Comparison of ENCODE assay signal across 17 cellular contexts in the genomic region with DNA sequence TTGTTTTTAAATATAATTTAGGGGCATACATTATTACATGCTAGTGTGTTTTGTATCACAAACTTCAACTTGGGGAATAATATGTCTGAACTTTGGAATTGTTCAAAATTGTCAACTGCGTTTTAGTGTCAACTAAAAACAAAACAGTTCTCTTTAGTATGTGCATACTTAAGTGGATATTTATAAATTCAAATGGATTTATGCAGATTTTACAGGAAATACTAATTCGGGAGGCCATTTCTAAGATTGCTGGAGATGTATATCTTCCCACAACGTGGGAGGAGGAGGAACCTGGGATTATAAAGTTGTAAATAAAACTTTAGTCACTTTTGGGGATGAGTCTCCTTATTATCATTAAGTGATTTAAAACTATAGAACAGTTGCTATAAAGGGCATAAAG. TPM values are rescaled to one million over a fixed set of nuclear protein-coding genes. Genes with fewer than 3 reads are reported as not detected.
DNase-seq lines count a peak whose midpoint lies in the region; ATAC-seq and TF ChIP-seq lines count a peak whose summit lies in the region.
"Had no signal": no experiment of that assay in that cellular context is flagged by ENCODE, and none has a peak within 500 bp of the region (broad histone marks: within the 10 kb centered on the region; RNA-seq: fewer than 3 reads in every experiment).

No MANE protein-coding gene starts in this region.

- H3K9me1 ChIP-seq in IMR-90 (ENCODE audit: insufficient read depth, low read length) = no peaks in the 10 kb centered on the region

- H3K9me3 ChIP-seq in IMR-90 (ENCODE audit: control insufficient read depth, insufficient read depth, low read length) (no peaks in the 10 kb centered on the region), colonic mucosa (no peaks in the 10 kb centered on the region), spleen (no peaks in the 10 kb centered on the region)

- no peak overlapping the region for H3K4ac ChIP-seq in IMR-90 (ENCODE audit: low read depth, low read length)

- H3K36me3 Mint-ChIP-seq in mesothelial cell of epicardium = no peaks in the 10 kb centered on the region

- intact Hi-C loops in IMR-90 (cut with micrococcal nuclease) = no loop called here
- intact Hi-C loops in colonic mucosa (cut with DNase I) = loop anchor here (10.0 kb wide), 1 partner anchor 54 kb away; no protein-coding TSS in a partner anchor
- intact Hi-C loops in spleen (cut with DNase I; ENCODE audit: low total_unique reads) = no loop called here

- H3K4me3 Mint-ChIP-seq in mesothelial cell of epicardium = peak overlapping the region; percentile 95

- dilution Hi-C loops in IMR-90 (cut with HindIII; ENCODE audit: low sequenced_read_pairs, unreplicated experiment) = no loop called here

- peak overlapping the region; percentile 51 for H3K4me2 ChIP-seq in IMR-90 (ENCODE audit: low read depth, low read length)

- H4K8ac ChIP-seq in IMR-90 (ENCODE audit: low read depth in 2 of 2, low read length in 2 of 2) = no peak overlapping the region

- no peaks in the 10 kb centered on the region for H4K20me1 ChIP-seq in IMR-90 (ENCODE audit: insufficient read depth, low read length)

- H3K36me3 ChIP-seq in IMR-90 (ENCODE audit: control insufficient read depth, insufficient read depth, low read length) (no peaks in the 10 kb centered on the region), colonic mucosa (no peaks in the 10 kb centered on the region), spleen (no peaks in the 10 kb centered on the region)

- no peak overlapping the region for H3K18ac ChIP-seq in IMR-90 (ENCODE audit: low read depth, low read length)

- in situ Hi-C loops in IMR-90 (cut with MboI; ENCODE audit: low sequenced_read_pairs) = loop anchor here (10.0 kb wide), 1 partner anchor 456 kb away; no protein-coding TSS in a partner anchor

- H3K4me3 ChIP-seq in IMR-90 (ENCODE audit: insufficient read depth, low read depth, low read length) (no peak overlapping the region), colonic mucosa (peak overlapping the region; percentile 70), spleen (peak overlapping the region in 6 of 8 donors; percentile 5 to 68 (median 42))
- H3K4me3 ChIP-seq: GM12878 had no signal

- H3K27ac ChIP-seq in IMR-90 (ENCODE audit: insufficient read depth, low read length) (no peak overlapping the region), colonic mucosa (peak overlapping the region; percentile 89), spleen (no peak overlapping the region)

- no peak overlapping the region for H2BK5ac ChIP-seq in IMR-90 (ENCODE audit: low read depth, low read length, poor library complexity, severe bottlenecking)

- 0 out of 2 replicates have a peak overlapping the region, but pooled peaks have one; percentile 37 for H3K9ac ChIP-seq in IMR-90 (ENCODE audit: low read depth, low read length)
- peak overlapping the region in 1 of 2 donors; percentile 93 for H3K9ac ChIP-seq in colonic mucosa (ENCODE audit: low read depth in 2 of 2, low read length in 2 of 2)

- no peak overlapping the region for H3K27ac Mint-ChIP-seq in mesothelial cell of epicardium
- H3K27ac Mint-ChIP-seq: activated T-cell treated with anti-CD3 and anti-CD28 coated beads, Interleukin-2, amount 50 U/mL, for 72 hours; CD14-positive monocyte had no signal

- no peak overlapping the region for H4K5ac ChIP-seq in IMR-90 (ENCODE audit: low read depth, low read length)

- TF ChIP-seq POLR2A in IMR-90 (IDR thresholded peaks at IDR 0.05; ENCODE audit: low read depth, low read length) (no peak), spleen (IDR thresholded peaks at IDR 0.05) (no peak)

- POLR2A ChIA-PET in IMR-90 (lab: Charles Lee; ENCODE audit: unreplicated experiment) = no interaction called here

- no TSS peak for BruUV-seq in IMR-90 (replicated peaks; lab: Mats Ljungman, UMichigan)

- H2AK9ac ChIP-seq in IMR-90 (replicated peaks; ENCODE audit: low read depth, low read length, poor library complexity) = no peak overlapping the region

- ATAC-seq in IMR-90 (ENCODE audit: low read depth) (no peak), HG02973 (IDR thresholded peaks at IDR 0.05; ENCODE audit: unreplicated experiment) (no peak)
- ATAC-seq: activated T-cell treated with anti-CD3 and anti-CD28 coated beads, Interleukin-2, amount 50 U/mL, for 72 hours; GM12878; Panc1 had no signal

- no peak for TF ChIP-seq CTCF in IMR-90 (conservative IDR thresholded peaks at IDR 0.05; ENCODE audit: low read depth, low read length)
- TF ChIP-seq CTCF in colonic mucosa (IDR thresholded peaks at IDR 0.05) = no peak
- no peak for TF ChIP-seq CTCF in mesothelial cell of epicardium (IDR thresholded peaks at IDR 0.05; ENCODE audit: unreplicated experiment)
- TF ChIP-seq CTCF in spleen (IDR thresholded peaks at IDR 0.05 in 8 of 11, conservative IDR thresholded peaks at IDR 0.05 in 3 of 11) = no peak

- no peak for DNase-seq in IMR-90
- DNase-seq in colonic mucosa = no peak
- no peak for DNase-seq in mesothelial cell of epicardium (ENCODE audit: low spot score in 2 of 2, unreplicated experiment in 2 of 2)
- DNase-seq in spleen = no peak
- DNase-seq in DMS79 (lab: John Stamatoyannopoulos, UW) = no peak
- no peak for DNase-seq in NK-92 treated with Interleukin-12 subunit alpha and Interleukin-12 subunit beta, amount 100 ng/mL, for 24 hours (lab: John Stamatoyannopoulos, UW)
- DNase-seq: activated CD4-positive, CD25-positive, alpha-beta regulatory T cell treated with anti-CD3 and anti-CD28 coated beads, Interleukin-2, amount 50 U/mL, for 72 hours; activated T-cell treated with anti-CD3 and anti-CD28 coated beads, Interleukin-2, amount 50 U/mL, for 72 hours; amniotic stem cell; effector memory CD4-positive, alpha-beta T cell; NCI-H1436 treated with DMSO at 0.1 percent for 48 hours; stimulated activated CD4-positive, alpha-beta T cell treated with anti-CD3 and anti-CD28 coated beads, Interleukin-1b, Interleukin-23, amount 100 ng/mL, for 48 hours; T-helper 1 cell had no signal

- H2AK5ac ChIP-seq in IMR-90 (ENCODE audit: low read depth, low read length) = no peak overlapping the region

- no peaks in the 10 kb centered on the region for H3K79me1 ChIP-seq in IMR-90 (ENCODE audit: low read depth in 1 of 2, low read length in 2 of 2)

- TF ChIP-seq RAD21 in IMR-90 (IDR thresholded peaks at IDR 0.05; ENCODE audit: low read length) = no peak

- no peak overlapping the region for H2BK120ac ChIP-seq in IMR-90 (ENCODE audit: low read depth, low read length)

- H3K14ac ChIP-seq in IMR-90 (replicated peaks; ENCODE audit: low read depth, low read length) = no peak overlapping the region

- H3K27me3 ChIP-seq in IMR-90 (ENCODE audit: control insufficient read depth, insufficient read depth, low read length) = no peaks in the 10 kb centered on the region
- H3K27me3 ChIP-seq in colonic mucosa = no peaks in the 10 kb centered on the region
- peaks cover 0 to 56% (median 19%) of the 10 kb centered on the region in 7 donors for H3K27me3 ChIP-seq in spleen (replicated peaks in 1 of 7)

- H3K23ac ChIP-seq in IMR-90 (ENCODE audit: low read depth, low read length) = no peak overlapping the region

- H3K9me3 Mint-ChIP-seq in mesothelial cell of epicardium = no peaks in the 10 kb centered on the region
- H3K9me3 Mint-ChIP-seq: activated T-cell treated with anti-CD3 and anti-CD28 coated beads, Interleukin-2, amount 50 U/mL, for 72 hours had no signal

- H2BK15ac ChIP-seq in IMR-90 (ENCODE audit: low read depth, low read length) = no peak overlapping the region

- peaks cover 27% of the 10 kb centered on the region for H3K27me3 Mint-ChIP-seq in mesothelial cell of epicardium (ENCODE audit: low read depth)

- no peak overlapping the region for H4K91ac ChIP-seq in IMR-90 (ENCODE audit: insufficient read depth, low read depth, low read length)

- no peak overlapping the region for H2BK20ac ChIP-seq in IMR-90 (ENCODE audit: low read depth, low read length)

- CTCF ChIA-PET in IMR-90 (lab: Yijun Ruan, JAX) = no interaction called here

- H3K4me1 Mint-ChIP-seq in mesothelial cell of epicardium = peaks cover 37% of the 10 kb centered on the region

- H3K4me1 ChIP-seq in IMR-90 (ENCODE audit: control insufficient read depth, insufficient read depth, low read length) (no peaks in the 10 kb centered on the region), colonic mucosa (no peaks in the 10 kb centered on the region), spleen (peaks cover 0 to 32% (median 19%) of the 10 kb centered on the region in 6 donors)

- no peak overlapping the region for H3K56ac ChIP-seq in IMR-90 (ENCODE audit: extremely low read depth, insufficient read depth, low read length)

- no peak overlapping the region for H2AFZ ChIP-seq in IMR-90 (replicated peaks; ENCODE audit: low read length, poor library complexity)

- WGBS in IMR-90 (ENCODE audit: extremely low coverage in 2 of 2, insufficient read length in 1 of 2), 2 experiments = no CpG with 5 or more reads among the region's 3 CpGs
- WGBS in spleen, 5 donors = 49 to 60% (median 53%) methylated on average over 3 of the region's 3 CpGs

TF ChIP-seq in IMR-90, 13 proteins besides CTCF, POLR2A, EP300 and RAD21 (continues in another document):
- TF ChIP-seq CHD1 (IDR thresholded peaks at IDR 0.05; ENCODE audit: low read depth, low read length) (no peak), RCOR1 (IDR thresholded peaks at IDR 0.05; ENCODE audit: insufficient replicate concordance, low read length) (no peak), MXI1 (IDR thresholded peaks at IDR 0.05; ENCODE audit: borderline replicate concordance, low read depth, low read length) (no peak), NFE2L2 (IDR thresholded peaks at IDR 0.05; ENCODE audit: low read depth, low read length) (no peak), MAZ (IDR thresholded peaks at IDR 0.05; ENCODE audit: borderline replicate concordance, low read depth, low read length) (no peak), BHLHE40 (IDR thresholded peaks at IDR 0.05; ENCODE audit: low read depth, low read length) (no peak), CEBPB (IDR thresholded peaks at IDR 0.05; ENCODE audit: low read depth, low read length) (no peak), SMC3 (IDR thresholded peaks at IDR 0.05; ENCODE audit: low read depth, low read length) (no peak)

RNA-seq across cellular contexts. Expression of a gene that starts 2.5 kb away (rescaled TPM):
- total RNA-seq in IMR-90 (2012; rRNA removed) = 0.18 and 0.28 TPM in 2 replicates
- polyA plus RNA-seq in IMR-90 (2012; rRNA removed) = 0.01 and 0.09 TPM in 2 replicates
- 0.01 and 0.02 TPM in 2 replicates for polyA plus RNA-seq in IMR-90 (2012; cell fraction: cytosol; rRNA removed)
- polyA plus RNA-seq in IMR-90 (2012; cell fraction: nucleus; rRNA removed; ENCODE audit: low replicate concordance) = 0.05 and 0.10 TPM in 2 replicates
- 10 to 100 TPM; 32.1 to 50.6 TPM for total RNA-seq in colonic mucosa
- total RNA-seq in mesothelial cell of epicardium = 12.0 to 12.7 TPM (median 12.6 TPM) in 3 replicates
- total RNA-seq in spleen = 10 to 100 TPM in 1 of 7 donors, 1 to 10 TPM in 6; 4.9 to 10.1 (median 9.4) TPM
- polyA plus RNA-seq in spleen = under 1 TPM; 0.57 to 0.99 (median 0.77) TPM
- total RNA-seq: activated T-cell treated with anti-CD3 and anti-CD28 coated beads, Interleukin-2, amount 50 U/mL, for 72 hours had no signal
